Comparison of ENCODE assay signal across 8 cellular contexts in the genomic region with DNA sequence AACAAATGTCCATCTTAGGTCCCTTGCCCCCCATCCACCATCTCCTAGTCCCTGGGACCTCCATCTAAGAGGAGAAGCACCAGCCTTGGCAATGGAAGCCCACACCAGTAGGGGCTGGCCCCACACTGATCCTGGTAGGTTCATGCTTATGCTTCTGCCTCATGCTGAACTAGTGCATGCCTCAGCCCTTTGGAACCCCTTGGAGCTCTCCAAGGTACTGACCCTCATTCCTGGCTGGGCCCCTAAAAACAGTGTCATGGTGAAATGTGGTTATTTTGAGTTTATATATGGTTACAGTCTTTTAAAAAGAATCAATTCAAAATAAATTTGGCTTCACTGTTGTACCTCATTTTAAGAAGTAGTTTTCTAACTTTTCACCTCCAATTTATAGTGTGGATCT.
DNase-seq lines count a peak whose midpoint lies in the region; ATAC-seq and TF ChIP-seq lines count a peak whose summit lies in the region.

No MANE protein-coding gene starts in this region.

- ATAC-seq in GM18502 (IDR thresholded peaks at IDR 0.05; ENCODE audit: poor library complexity, unreplicated experiment) = no peak

- H3K4me3 ChIP-seq in left ventricle myocardium inferior = no peak overlapping the region

- H3K9me3 ChIP-seq in left ventricle myocardium inferior (replicated peaks) = no peaks in the 10 kb centered on the region

- H3K27me3 ChIP-seq in left ventricle myocardium inferior (ENCODE audit: low read depth) = no peaks in the 10 kb centered on the region

- intact Hi-C loops in left ventricle myocardium inferior (cut with micrococcal nuclease) = no loop called here

- peak; percentile 30 for DNase-seq in Caki2 (ENCODE audit: low read depth)
- DNase-seq in Kasumi-1 (lab: John Stamatoyannopoulos, UW) = peak; percentile 48 to 71
- peak; percentile 72 for DNase-seq in activated CD8-positive, alpha-beta memory T cell treated with anti-CD3 and anti-CD28 coated beads, Interleukin-2, amount 50 U/mL, for 48 hours
- DNase-seq in islet precursor cell = peak; percentile 75
- no peak for DNase-seq in NCI-H446 (lab: John Stamatoyannopoulos, UW)
- no peak for DNase-seq in left ventricle myocardium inferior
- DNase-seq in NCI-H748 (lab: John Stamatoyannopoulos, UW; ENCODE audit: unreplicated experiment) = no peak

- in situ Hi-C loops in Caki2 (cut with HindIII; ENCODE audit: low pct_unique_long_range_greater_than_20kb, low sequenced_read_pairs) = no loop called here

- no peak overlapping the region for H3K27ac ChIP-seq in left ventricle myocardium inferior (replicated peaks)

- peaks cover 63% of the 10 kb centered on the region for H3K4me1 ChIP-seq in left ventricle myocardium inferior

- no peak for TF ChIP-seq CTCF in left ventricle myocardium inferior (IDR thresholded peaks at IDR 0.05; ENCODE audit: borderline replicate concordance)

- H3K36me3 ChIP-seq in left ventricle myocardium inferior = no peaks in the 10 kb centered on the region

Comparison
In these comparisons a context has a peak if more than half of its experiments do, and no peak if none do; other contexts are left out.
1. DNase-seq: peak in Caki2 (single experiment), Kasumi-1 (2 of 2), activated CD8-positive, alpha-beta memory T cell treated with anti-CD3 and anti-CD28 coated beads, Interleukin-2, amount 50 U/mL, for 48 hours (single experiment) and islet precursor cell (single experiment); none in NCI-H446 (0 of 2), left ventricle myocardium inferior (single experiment) and NCI-H748 (single experiment).